14 cellular contexts compared by ENCODE assay signal in genomic region chr5:131258733-131259132, GRCh38. TPM values are rescaled to one million over a fixed set of nuclear protein-coding genes. Genes with fewer than 3 reads are reported as not detected.
DNase-seq lines count a peak whose midpoint lies in the region; ATAC-seq, FAIRE-seq and TF ChIP-seq lines count a peak whose summit lies in the region.
"Had no signal": no experiment of that assay in that cellular context is flagged by ENCODE, and none has a peak within 500 bp of the region (broad histone marks: within the 10 kb centered on the region; RNA-seq: fewer than 3 reads in every experiment).

No MANE protein-coding gene starts in this region.

- H3K4me2 ChIP-seq in HepG2 (ENCODE audit: low read depth, low read length) = no peak overlapping the region

- no peak overlapping the region for H3K4me3 ChIP-seq in HepG2 (replicated peaks in 1 of 3; ENCODE audit: insufficient read depth in 1 of 3, low read depth in 2 of 3, low read length in 3 of 3)
- H3K4me3 ChIP-seq in right lobe of liver = no peak overlapping the region
- no peak overlapping the region for H3K4me3 ChIP-seq in esophagus squamous epithelium

- TF ChIP-seq RAD21 in HepG2 (CRISPR knock-in tag; IDR thresholded peaks at IDR 0.05) = no peak

- H3K27ac Mint-ChIP-seq in activated CD4-positive, alpha-beta memory T cell treated with anti-CD3 and anti-CD28 coated beads, Interleukin-2, amount 10 ng/mL, durations not matched to agents 7 days and 5 days = peak overlapping the region; percentile 96

- TF ChIP-seq EP300 in HepG2 (IDR thresholded peaks at IDR 0.05; ENCODE audit: low read depth in 2 of 2, low read length in 2 of 2) (no peak), HepG2 (CRISPR knock-in tag; IDR thresholded peaks at IDR 0.05; ENCODE audit: borderline replicate concordance) (no peak)

- ATAC-seq in HepG2 = no peak
- ATAC-seq in right lobe of liver = no peak
- ATAC-seq in HG02763 (IDR thresholded peaks at IDR 0.05; ENCODE audit: unreplicated experiment) = no peak

- no peaks in the 10 kb centered on the region for H3K9me3 Mint-ChIP-seq in activated CD4-positive, alpha-beta memory T cell treated with anti-CD3 and anti-CD28 coated beads, Interleukin-2, amount 10 ng/mL, durations not matched to agents 7 days and 5 days

- H3K36me3 ChIP-seq in HepG2 (replicated peaks in 1 of 2; ENCODE audit: control insufficient read depth in 1 of 2, insufficient read depth in 2 of 2, low read length in 2 of 2) (no peaks in the 10 kb centered on the region), right lobe of liver (no peaks in the 10 kb centered on the region), esophagus squamous epithelium (no peaks in the 10 kb centered on the region)

- H3K36me3 Mint-ChIP-seq in activated CD4-positive, alpha-beta memory T cell treated with anti-CD3 and anti-CD28 coated beads, Interleukin-2, amount 10 ng/mL, durations not matched to agents 7 days and 5 days (ENCODE audit: low read depth) = peaks cover 46% of the 10 kb centered on the region

- H4K20me1 ChIP-seq in HepG2 (ENCODE audit: insufficient read depth, low read length) = no peaks in the 10 kb centered on the region

- in situ Hi-C loops in HepG2 (cut with HindIII; ENCODE audit: extremely low pct_ligation_motif_present, low pct_unique_long_range_greater_than_20kb) = no loop called here

- H3K4me1 Mint-ChIP-seq in activated CD4-positive, alpha-beta memory T cell treated with anti-CD3 and anti-CD28 coated beads, Interleukin-2, amount 10 ng/mL, durations not matched to agents 7 days and 5 days = peaks cover 75% of the 10 kb centered on the region

- no TSS peak for BruUV-seq in HepG2 (replicated peaks; lab: Mats Ljungman, UMichigan)

- no peak for TF ChIP-seq POLR2A in HepG2 (IDR thresholded peaks at IDR 0.05; ENCODE audit: insufficient read depth in 1 of 2, low read depth in 2 of 2, low read length in 2 of 2)
- no peak for TF ChIP-seq POLR2A in right lobe of liver (IDR thresholded peaks at IDR 0.05)
- no peak for TF ChIP-seq POLR2A in esophagus squamous epithelium (IDR thresholded peaks at IDR 0.05)

- H3K9ac ChIP-seq in HepG2 (ENCODE audit: insufficient read depth, low read depth, low read length) = no peak overlapping the region

- H3K27me3 Mint-ChIP-seq in activated CD4-positive, alpha-beta memory T cell treated with anti-CD3 and anti-CD28 coated beads, Interleukin-2, amount 10 ng/mL, durations not matched to agents 7 days and 5 days = no peaks in the 10 kb centered on the region

- no peak for TF ChIP-seq CTCF in HepG2 (CRISPR knock-in tag; IDR thresholded peaks at IDR 0.05)
- TF ChIP-seq CTCF in right lobe of liver (IDR thresholded peaks at IDR 0.05) = no peak
- no peak for TF ChIP-seq CTCF in esophagus squamous epithelium (IDR thresholded peaks at IDR 0.05)

- intact Hi-C loops in HepG2 (cut with micrococcal nuclease; ENCODE audit: unreplicated experiment) (no loop called here), right lobe of liver (cut with DNase I) (no loop called here), esophagus squamous epithelium (cut with DNase I) (loop anchor here (10.0 kb wide), 1 partner anchor 94 kb away; the partner anchor contains the start of gene HINT1)

- CTCF ChIA-PET in HepG2 (lab: Yijun Ruan, JAX; ENCODE audit: low intra/inter-chr PET ratio, low total read pairs) = no interaction called here
- CTCF ChIA-PET in activated CD4-positive, alpha-beta memory T cell treated with anti-CD3 and anti-CD28 coated beads, Interleukin-2, amount 10 ng/mL, durations not matched to agents 7 days and 5 days (lab: Charles Lee) = interaction anchor here (1.4 to 1.8 kb wide), 3 partner anchors 12 to 123 kb away, joined by 4 to 7 read pairs (median 4); partner anchors contain the start of gene HINT1

- no peak for FAIRE-seq in HepG2 (lab: Jason Lieb, UNC)
- FAIRE-seq: HTR-8/SVneo had no signal

- 5% methylated on average over 2 of the region's 2 CpGs for WGBS in HepG2 (ENCODE audit: low lambda C conversion rate)
- WGBS in right lobe of liver (ENCODE audit: insufficient coverage, low coverage, low lambda C conversion rate, missing lambda C conversion rate) = 38% methylated on average over 2 of the region's 2 CpGs
- 44 to 49% methylated on average over 2 of the region's 2 CpGs for WGBS in esophagus squamous epithelium, 2 donors

- H3K4me1 ChIP-seq in HepG2 (ENCODE audit: insufficient read depth, low read length) = peaks cover 20% of the 10 kb centered on the region
- no peaks in the 10 kb centered on the region for H3K4me1 ChIP-seq in right lobe of liver
- peaks cover 0 to 29% (median 16%) of the 10 kb centered on the region in 3 donors for H3K4me1 ChIP-seq in esophagus squamous epithelium

- no peak overlapping the region for H3K27ac ChIP-seq in HepG2 (ENCODE audit: extremely low read length, insufficient read depth, low read length)
- no peak overlapping the region for H3K27ac ChIP-seq in right lobe of liver
- peak overlapping the region in 3 of 4 donors; percentile 18 to 69 (median 42) for H3K27ac ChIP-seq in esophagus squamous epithelium
- H3K27ac ChIP-seq: VCaP had no signal

- H3K9me3 ChIP-seq in HepG2 (ENCODE audit: low read length) (no peaks in the 10 kb centered on the region), right lobe of liver (no peaks in the 10 kb centered on the region), esophagus squamous epithelium (no peaks in the 10 kb centered on the region)

- H3K4me3 Mint-ChIP-seq in activated CD4-positive, alpha-beta memory T cell treated with anti-CD3 and anti-CD28 coated beads, Interleukin-2, amount 10 ng/mL, durations not matched to agents 7 days and 5 days = peak overlapping the region; percentile 67

- H3K27me3 ChIP-seq in HepG2 (ENCODE audit: control insufficient read depth in 1 of 2, insufficient read depth in 2 of 2, low read length in 2 of 2) = no peaks in the 10 kb centered on the region; a peak in 2 of 5 replicates
- H3K27me3 ChIP-seq in right lobe of liver = no peaks in the 10 kb centered on the region
- no peaks in the 10 kb centered on the region for H3K27me3 ChIP-seq in esophagus squamous epithelium

- no peaks in the 10 kb centered on the region for H3K79me2 ChIP-seq in HepG2 (ENCODE audit: insufficient read depth, low read length)

- no peak overlapping the region for H2AFZ ChIP-seq in HepG2 (ENCODE audit: low read length)

- POLR2A ChIA-PET in HepG2 (lab: Yijun Ruan, JAX) = no interaction called here
- POLR2A ChIA-PET in activated CD4-positive, alpha-beta memory T cell treated with anti-CD3 and anti-CD28 coated beads, Interleukin-2, amount 10 ng/mL, durations not matched to agents 7 days and 5 days (lab: Charles Lee) = interaction anchor here (1.0 to 13.1 kb wide), 13 partner anchors 8 to 289 kb away, joined by 3 to 572 read pairs (median 7); partner anchors contain the start of genes CDC42SE2 and HINT1

- peak; percentile 48 for DNase-seq in HepG2 (ENCODE audit: low spot score)
- no peak for DNase-seq in right lobe of liver
- DNase-seq in activated CD4-positive, alpha-beta memory T cell treated with anti-CD3 and anti-CD28 coated beads, Interleukin-2, amount 10 ng/mL, durations not matched to agents 7 days and 5 days = no peak
- no peak for DNase-seq in esophagus squamous epithelium (lab: John Stamatoyannopoulos, UW)
- no peak for DNase-seq in MV-4-11 (lab: John Stamatoyannopoulos, UW)
- no peak for DNase-seq in NCI-H2107 (lab: John Stamatoyannopoulos, UW)
- no peak for DNase-seq in nucleus accumbens (lab: John Stamatoyannopoulos, UW)
- DNase-seq: DND-41, NCI-H1417, posterior cingulate gyrus, Right ventricle myocardium superior had no signal

TF ChIP-seq in HepG2, 621 proteins besides CTCF, POLR2A, EP300 and RAD21 (continues in another document):
- TF ChIP-seq ARID3A (IDR thresholded peaks at IDR 0.05; ENCODE audit: low read depth, low read length) = no peak
- TF ChIP-seq MYC (CRISPR knock-in tag; IDR thresholded peaks at IDR 0.05; ENCODE audit: borderline replicate concordance) = no peak
- no peak for TF ChIP-seq DNMT1 (CRISPR knock-in tag; IDR thresholded peaks at IDR 0.05)

RNA-seq across cellular contexts. Expression of gene CDC42SE2, which starts 5.1 kb away (rescaled TPM):
- total RNA-seq in HepG2 (2016; rRNA removed; fragmentation: Illumina TruSeq; extraction: Trizol) (25.0 and 40.7 TPM in 2 replicates), right lobe of liver (10 to 100 TPM; 10.3 to 19.8 (median 15.0) TPM), esophagus squamous epithelium (10 to 100 TPM; 10.4 to 28.4 (median 22.1) TPM)
- 4.1 and 6.0 TPM in 2 replicates for total RNA-seq in HepG2 (2016; cell fraction: cytosol; rRNA removed; fragmentation: Illumina TruSeq; extraction: Trizol; ENCODE audit: low read depth)
- 25.3 and 38.9 TPM in 2 replicates for total RNA-seq in HepG2 (2016; cell fraction: insoluble cytoplasmic fraction; rRNA removed; fragmentation: Illumina TruSeq; extraction: Trizol)
- total RNA-seq in HepG2 (2016; cell fraction: membrane; rRNA removed; fragmentation: Illumina TruSeq; extraction: Trizol) = 22.1 and 22.9 TPM in 2 replicates
- total RNA-seq in HepG2 (2016; cell fraction: nucleus; rRNA removed; fragmentation: Illumina TruSeq; extraction: Trizol) = 15.2 and 19.0 TPM in 2 replicates
- polyA plus RNA-seq in HepG2 (2011; rRNA removed) = 15.4 and 19.6 TPM in 2 replicates
- 8.3 and 14.9 TPM in 2 replicates for polyA plus RNA-seq in HepG2 (2011; cell fraction: cytosol; rRNA removed)
- 4.3 and 5.7 TPM in 2 replicates for polyA plus RNA-seq in HepG2 (2011; cell fraction: nucleus; rRNA removed)
- polyA plus RNA-seq in HepG2 (2012) = 17.1 and 18.8 TPM in 2 replicates
- 3.5 and 5.5 TPM in 2 replicates for polyA plus RNA-seq in HepG2 (2016; cell fraction: cytosol; fragmentation: Illumina TruSeq; extraction: Trizol; ENCODE audit: low read depth)
- polyA plus RNA-seq in HepG2 (2016; cell fraction: insoluble cytoplasmic fraction; fragmentation: Illumina TruSeq; extraction: Trizol; ENCODE audit: low read depth) = 37.1 and 39.0 TPM in 2 replicates
- 14.3 and 17.7 TPM in 2 replicates for polyA plus RNA-seq in HepG2 (2016; cell fraction: membrane; fragmentation: Illumina TruSeq; extraction: Trizol; ENCODE audit: low read depth)
- polyA plus RNA-seq in HepG2 (2016; cell fraction: nucleus; fragmentation: Illumina TruSeq; extraction: Trizol; ENCODE audit: insufficient read depth, low read depth) = 17.8 and 18.4 TPM in 2 replicates
- polyA minus RNA-seq in HepG2 (2011; rRNA and poly(A)+ RNA removed; ENCODE audit: low replicate concordance) = 9.0 and 11.6 TPM in 2 replicates
- polyA minus RNA-seq in HepG2 (2011; cell fraction: cytosol; rRNA and poly(A)+ RNA removed) = 15.6 and 18.7 TPM in 2 replicates
- 23.7 and 30.1 TPM in 2 replicates for polyA minus RNA-seq in HepG2 (2011; cell fraction: nucleus; rRNA and poly(A)+ RNA removed)
- total RNA-seq in activated CD4-positive, alpha-beta memory T cell treated with anti-CD3 and anti-CD28 coated beads, Interleukin-2, amount 10 ng/mL, durations not matched to agents 7 days and 5 days = 100 to 1,000 TPM; 163 to 166 TPM

Comparison
In these comparisons a context has a peak if more than half of its experiments do, and no peak if none do; other contexts are left out.
1. H3K27ac ChIP-seq: peak in esophagus squamous epithelium (3 of 4); none in HepG2 (single experiment) and right lobe of liver (0 of 3).